In genomic region chr4:183072181-183072580, GRCh38 we compare ENCODE assay signal across 17 cellular contexts. TPM values are rescaled to one million over a fixed set of nuclear protein-coding genes. Genes with fewer than 3 reads are reported as not detected.
DNase-seq lines count a peak whose midpoint lies in the region; ATAC-seq, FAIRE-seq and TF ChIP-seq lines count a peak whose summit lies in the region.
"Had no signal": no experiment of that assay in that cellular context is flagged by ENCODE, and none has a peak within 500 bp of the region (broad histone marks: within the 10 kb centered on the region; RNA-seq: fewer than 3 reads in every experiment).

No MANE protein-coding gene starts in this region.

- in situ Hi-C loops in GM13976 (cut with MboI; ENCODE audit: low sequenced_read_pairs, unreplicated experiment), result loop anchor here (10.0 kb wide), 1 partner anchor 173 kb away; no protein-coding TSS in a partner anchor

- H3K27ac ChIP-seq in SJSA1, result 0 out of 2 replicates have a peak overlapping the region, but pooled peaks have one; percentile 15
- H3K27ac ChIP-seq: BLaER1, GM23248 had no signal

- ATAC-seq in GM18505 (IDR thresholded peaks at IDR 0.05; ENCODE audit: unreplicated experiment), result no peak
- no peak for ATAC-seq in HG03108 (IDR thresholded peaks at IDR 0.05; ENCODE audit: unreplicated experiment)
- ATAC-seq: GM12878, HepG2 had no signal

- no peak for TF ChIP-seq POLR2A in GM18505 (IDR thresholded peaks at IDR 0.05; ENCODE audit: borderline replicate concordance, extremely low read depth, insufficient read depth, insufficient read length)

- no peaks in the 10 kb centered on the region for H3K27me3 ChIP-seq in SJSA1 (replicated peaks)
- H3K27me3 ChIP-seq: BLaER1 had no signal

- no peaks in the 10 kb centered on the region for H3K36me3 ChIP-seq in SJSA1
- H3K36me3 ChIP-seq: BLaER1, HAP-1 had no signal

- no peaks in the 10 kb centered on the region; the same call in 1 of the 2 replicates for H3K9me3 ChIP-seq in SJSA1 (replicated peaks)
- H3K9me3 ChIP-seq: HAP-1 had no signal

- H3K4me1 ChIP-seq in SJSA1 (replicated peaks), result peaks cover 13% of the 10 kb centered on the region
- H3K4me1 ChIP-seq: BLaER1 had no signal

- no peak overlapping the region for H3K4me3 ChIP-seq in SJSA1
- H3K4me3 ChIP-seq: BLaER1, GM12878, GM23248, HAP-1 had no signal

- FAIRE-seq in endometrium (lab: Jason Lieb, UNC), result peak; percentile 8
- FAIRE-seq: GM12878, GM18507, HepG2 had no signal

- TF ChIP-seq CTCF in GM13976 (IDR thresholded peaks at IDR 0.05; ENCODE audit: borderline replicate concordance, control extremely low read depth, extremely low read depth, insufficient read depth, missing control alignments), result no peak

- DNase-seq in EH (ENCODE audit: low read depth) (peak; percentile 68), SJSA1 (ENCODE audit: low read depth in 1 of 2, low spot score in 2 of 2) (no peak), mucosa of gallbladder (ENCODE audit: low spot score) (no peak), GM13976 (ENCODE audit: low spot score) (no peak)
- DNase-seq: CD4-positive, alpha-beta memory T cell; DMS153; DMS79; GM23248; KG1 had no signal

RNA-seq across cellular contexts. Expression of gene WWC2, which starts 26.9 kb away (rescaled TPM):
- total RNA-seq in SJSA1 (2014; rRNA removed; shearing (Covaris generic)), result 42.5 and 55.5 TPM in 2 replicates
- total RNA-seq in mucosa of gallbladder, result 27.1 TPM
